8 cellular contexts compared by ENCODE assay signal in genomic region chr3:168095611-168096209, GRCh38. TPM values are rescaled to one million over a fixed set of nuclear protein-coding genes. Genes with fewer than 3 reads are reported as not detected.
DNase-seq lines count a peak whose midpoint lies in the region; ATAC-seq and TF ChIP-seq lines count a peak whose summit lies in the region.

Gene GOLIM4 (minus strand): TSS chr3:168095924. CDS start chr3:168095285, 639 bp downstream.

- peak; percentile 84 for ATAC-seq in HG02623 (IDR thresholded peaks at IDR 0.05; ENCODE audit: unreplicated experiment)
- peak; percentile 91 for ATAC-seq in SK-N-SH treated with all-trans-retinoic acid at 6 μM for 48 hours
- peak; percentile 94 for ATAC-seq in left ventricle myocardium superior

- intact Hi-C loops in left ventricle myocardium superior (cut with micrococcal nuclease) (no loop called here), posterior vena cava (cut with DNase I) (no loop called here)

- TF ChIP-seq CTCF in GM13976 (IDR thresholded peaks at IDR 0.05; ENCODE audit: borderline replicate concordance, control extremely low read depth, extremely low read depth, insufficient read depth, missing control alignments): no peak

- H3K27ac ChIP-seq in angular gyrus (ENCODE audit: low read depth, low read length): peak within 1 kb of the TSS; percentile 84

- in situ Hi-C loops in GM13976 (cut with MboI; ENCODE audit: low sequenced_read_pairs, unreplicated experiment): no loop called here

- DNase-seq in GM13976 (ENCODE audit: low spot score) (peak; percentile 95), NCI-H1092 (lab: John Stamatoyannopoulos, UW) (peak; percentile 91), left ventricle myocardium superior (peak; percentile 97), posterior vena cava (ENCODE audit: low spot score) (peak; percentile 99)
- DNase-seq in effector CD8-positive, alpha-beta T cell (lab: John Stamatoyannopoulos, UW): no peak

TF ChIP-seq in SK-N-SH treated with all-trans-retinoic acid at 6 μM for 48 hours, 23 proteins besides CTCF, POLR2A, EP300 and RAD21:
- no peak for TF ChIP-seq SNAI2 (CRISPR knock-in tag; IDR thresholded peaks at IDR 0.05)
- TF ChIP-seq ZNF8 (CRISPR knock-in tag; IDR thresholded peaks at IDR 0.05): no peak
- TF ChIP-seq RARB (CRISPR knock-in tag; IDR thresholded peaks at IDR 0.05): no peak
- TF ChIP-seq TSHZ2 (CRISPR knock-in tag; IDR thresholded peaks at IDR 0.05): no peak
- TF ChIP-seq OSR1 (CRISPR knock-in tag; IDR thresholded peaks at IDR 0.05): no peak
- TF ChIP-seq ESRRG (CRISPR knock-in tag; IDR thresholded peaks at IDR 0.05): no peak
- no peak for TF ChIP-seq CREB5 (CRISPR knock-in tag; IDR thresholded peaks at IDR 0.05; ENCODE audit: low read depth)
- TF ChIP-seq ZC3H10 (CRISPR knock-in tag; IDR thresholded peaks at IDR 0.05): no peak
- no peak for TF ChIP-seq ZFP3 (CRISPR knock-in tag; IDR thresholded peaks at IDR 0.05)

RNA-seq across cellular contexts. Expression of gene GOLIM4, which starts in this region (rescaled TPM):
- 63.2 TPM for total RNA-seq in left ventricle myocardium superior
- total RNA-seq in posterior vena cava: 10 to 100 TPM; 42.8 to 44.0 TPM
